Comparison of ENCODE assay signal across 9 cellular contexts in genomic region chr11:74417860-74418508, GRCh38. TPM values are rescaled to one million over a fixed set of nuclear protein-coding genes. Genes with fewer than 3 reads are reported as not detected.
DNase-seq lines count a peak whose midpoint lies in the region; ATAC-seq and TF ChIP-seq lines count a peak whose summit lies in the region.
"Had no signal": no experiment of that assay in that cellular context is flagged by ENCODE, and none has a peak within 500 bp of the region (broad histone marks: within the 10 kb centered on the region; RNA-seq: fewer than 3 reads in every experiment).

No MANE protein-coding gene starts in this region.

- no peak overlapping the region for H3K4me3 ChIP-seq in prostate gland
- H3K4me3 ChIP-seq in lower leg skin (ENCODE audit: low read depth, poor library complexity, severe bottlenecking): no peak overlapping the region

- no peaks in the 10 kb centered on the region for H3K4me1 ChIP-seq in prostate gland (replicated peaks)

- H3K27me3 ChIP-seq in prostate gland (replicated peaks; ENCODE audit: insufficient read depth): no peaks in the 10 kb centered on the region

- ATAC-seq in esophagus mucosa: peak; percentile 53
- ATAC-seq in GM21381 (IDR thresholded peaks at IDR 0.05; ENCODE audit: unreplicated experiment): no peak

- TF ChIP-seq CTCF in prostate gland (IDR thresholded peaks at IDR 0.05) (no peak), lower leg skin (IDR thresholded peaks at IDR 0.05) (no peak)

- H3K36me3 ChIP-seq in prostate gland: no peaks in the 10 kb centered on the region

- WGBS in prostate gland: 67% methylated on average over 4 of the region's 4 CpGs
- 66 to 77% methylated on average over 4 of the region's 4 CpGs for WGBS in lower leg skin, 2 donors

- DNase-seq in DMS79 (lab: John Stamatoyannopoulos, UW) (peak; percentile 69), NCI-H69 (lab: John Stamatoyannopoulos, UW) (peak; percentile 70), prostate gland (ENCODE audit: low spot score) (no peak), NCI-H510A treated with DMSO at 0.1 percent for 48 hours (lab: John Stamatoyannopoulos, UW) (no peak), lower leg skin (ENCODE audit: low spot score in 2 of 2) (no peak)
- DNase-seq in effector CD8-positive, alpha-beta T cell (lab: John Stamatoyannopoulos, UW): no peak
- DNase-seq: NCI-H1417 treated with DMSO at 0.1 percent for 48 hours had no signal

- intact Hi-C loops in prostate gland (cut with DNase I) (no loop called here), lower leg skin (cut with DNase I; ENCODE audit: low total_unique reads) (no loop called here)

- TF ChIP-seq POLR2A in prostate gland (IDR thresholded peaks at IDR 0.05) (no peak), lower leg skin (IDR thresholded peaks at IDR 0.05) (no peak)

- H3K27ac ChIP-seq in prostate gland: peak overlapping the region; percentile 58 to 73

- H3K9me3 ChIP-seq in prostate gland: no peaks in the 10 kb centered on the region

RNA-seq across cellular contexts. Expression of gene PGM2L1, which starts 19.8 kb away (rescaled TPM):
- total RNA-seq in esophagus mucosa: 1.1 TPM
- total RNA-seq in prostate gland: 1 to 10 TPM; 3.6 to 4.3 TPM
- 1 to 10 TPM; 1.0 to 1.8 (median 1.2) TPM for total RNA-seq in lower leg skin

RNA-seq across cellular contexts. Expression of gene KCNE3, which starts 49.4 kb away (rescaled TPM):
- total RNA-seq in esophagus mucosa (2.5 TPM), prostate gland (10 to 100 TPM in 1 of 2 donors, 1 to 10 TPM in 1; 8.2 to 10.7 TPM), lower leg skin (1 to 10 TPM in 2 of 4 donors, under 1 TPM in 1, not detected in 1; 0.08 to 2.0 (median 1.9) TPM)

Comparison
In these comparisons a context has a peak if more than half of its experiments do, and no peak if none do; other contexts are left out.
1. DNase-seq: peak in DMS79 (single experiment) and NCI-H69 (single experiment); none in prostate gland (single experiment), NCI-H510A treated with DMSO at 0.1 percent for 48 hours (single experiment), lower leg skin (0 of 2) and effector CD8-positive, alpha-beta T cell (single experiment).